In the genomic region with DNA sequence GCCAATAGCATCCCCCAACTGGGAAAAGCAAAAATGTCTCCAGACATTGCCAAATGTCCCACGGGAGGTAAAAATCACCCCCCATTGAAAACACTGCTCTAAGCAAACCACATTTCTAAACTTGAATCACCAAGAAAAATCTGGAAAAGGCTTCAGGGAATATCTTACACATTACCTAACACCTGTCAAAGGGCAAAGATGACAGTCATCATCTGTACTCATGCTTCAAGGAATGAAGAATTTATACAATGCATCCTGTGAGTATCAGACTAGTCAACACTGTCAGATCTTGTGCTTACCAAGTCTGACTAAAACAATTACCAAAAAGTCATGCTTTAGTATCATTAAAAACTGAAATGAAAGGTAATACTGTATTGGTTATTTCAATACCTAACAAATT, we compare ENCODE assay signal across 20 cellular contexts.
DNase-seq lines count a peak whose midpoint lies in the region; ATAC-seq and TF ChIP-seq lines count a peak whose summit lies in the region.
"Had no signal": no experiment of that assay in that cellular context is flagged by ENCODE, and none has a peak within 500 bp of the region (broad histone marks: within the 10 kb centered on the region; RNA-seq: fewer than 3 reads in every experiment).

No MANE protein-coding gene starts in this region.

- DNase-seq in HS-5 (ENCODE audit: low read depth) (peak; percentile 60), amniotic epithelial cell (ENCODE audit: low read depth) (peak; percentile 25), foreskin keratinocyte (peak; percentile 61 to 89), smooth muscle cell (lab: John Stamatoyannopoulos, UW; ENCODE audit: unreplicated experiment) (no peak), Peyer's patch (no peak)
- DNase-seq: activated CD4-positive, alpha-beta T cell treated with anti-CD3 and anti-CD28 coated beads for 4 hours; activated CD8-positive, alpha-beta memory T cell treated with anti-CD3 and anti-CD28 coated beads, Interleukin-2, amount 10 ng/mL, durations not matched to agents 7 days and 5 days; activated naive CD8-positive, alpha-beta T cell treated with anti-CD3 and anti-CD28 coated beads for 36 hours; CD8-positive, alpha-beta memory T cell; DMS53; naive thymus-derived CD4-positive, alpha-beta T cell; NCI-H1436; NCI-H526; SHP77; stimulated activated CD4-positive, alpha-beta T cell treated with anti-CD3 and anti-CD28 coated beads, Interleukin-2, amount 100 ng/mL, for 24 hours; stimulated activated naive CD4-positive, alpha-beta T cell; T-cell had no signal

- H3K36me3 ChIP-seq in smooth muscle cell (ENCODE audit: low read depth) (no peaks in the 10 kb centered on the region), Peyer's patch (no peaks in the 10 kb centered on the region)
- H3K36me3 ChIP-seq: thoracic aorta had no signal

- no peak overlapping the region for H2AFZ ChIP-seq in smooth muscle cell (ENCODE audit: low read depth)

- H4K20me1 ChIP-seq in smooth muscle cell (ENCODE audit: low read depth), result no peaks in the 10 kb centered on the region

- no peak for TF ChIP-seq POLR2A in Peyer's patch (IDR thresholded peaks at IDR 0.05)

- H3K4me2 ChIP-seq in smooth muscle cell, result peak overlapping the region; percentile 35

- peaks cover 4% of the 10 kb centered on the region for H3F3A ChIP-seq in smooth muscle cell (ENCODE audit: low read depth)

- H3K27ac ChIP-seq in foreskin keratinocyte (no peak overlapping the region), smooth muscle cell (ENCODE audit: low read depth) (no peak overlapping the region), Peyer's patch (no peak overlapping the region)
- H3K27ac ChIP-seq: thoracic aorta had no signal

- ATAC-seq in foreskin keratinocyte, result peak; percentile 100
- no peak for ATAC-seq in GM18907 (IDR thresholded peaks at IDR 0.05; ENCODE audit: unreplicated experiment)
- ATAC-seq in GM21737 (IDR thresholded peaks at IDR 0.05; ENCODE audit: unreplicated experiment), result no peak
- ATAC-seq: activated CD8-positive, alpha-beta memory T cell treated with anti-CD3 and anti-CD28 coated beads, Interleukin-2, amount 10 ng/mL, durations not matched to agents 7 days and 5 days; naive thymus-derived CD4-positive, alpha-beta T cell; T-cell had no signal

- TF ChIP-seq CTCF in foreskin keratinocyte (conservative IDR thresholded peaks at IDR 0.05), result no peak
- no peak for TF ChIP-seq CTCF in smooth muscle cell (IDR thresholded peaks at IDR 0.05; ENCODE audit: borderline replicate concordance, insufficient read depth, poor library complexity, severe bottlenecking)
- no peak for TF ChIP-seq CTCF in Peyer's patch (IDR thresholded peaks at IDR 0.05)

- no peak overlapping the region for H3K4me3 ChIP-seq in smooth muscle cell
- no peak overlapping the region for H3K4me3 ChIP-seq in Peyer's patch
- H3K4me3 ChIP-seq: thoracic aorta had no signal

- H3K9ac ChIP-seq in smooth muscle cell (ENCODE audit: low read depth), result no peak overlapping the region

- peaks cover 7% of the 10 kb centered on the region for H3K4me1 ChIP-seq in foreskin keratinocyte
- H3K4me1 ChIP-seq in smooth muscle cell (ENCODE audit: low read depth), result peaks cover 18% of the 10 kb centered on the region
- H3K4me1 ChIP-seq in Peyer's patch, result no peaks in the 10 kb centered on the region

- no peaks in the 10 kb centered on the region for H3K27me3 ChIP-seq in foreskin keratinocyte
- H3K27me3 ChIP-seq in smooth muscle cell (ENCODE audit: low read depth), result no peaks in the 10 kb centered on the region
- no peaks in the 10 kb centered on the region for H3K27me3 ChIP-seq in Peyer's patch

- no peaks in the 10 kb centered on the region for H3K9me3 ChIP-seq in smooth muscle cell (replicated peaks; ENCODE audit: low read depth)
- no peaks in the 10 kb centered on the region for H3K9me3 ChIP-seq in Peyer's patch
- H3K9me3 ChIP-seq: thoracic aorta had no signal

- WGBS in smooth muscle cell (ENCODE audit: low lambda C conversion rate), result 89% methylated on average over 1 of the region's 1 CpG

- H3K79me2 ChIP-seq in smooth muscle cell (ENCODE audit: low read depth), result peaks cover 13% of the 10 kb centered on the region

Comparison
In these comparisons a context has a peak if more than half of its experiments do, and no peak if none do; other contexts are left out.
1. DNase-seq: peak in HS-5 (single experiment), amniotic epithelial cell (single experiment) and foreskin keratinocyte (2 of 2); none in smooth muscle cell (single experiment) and Peyer's patch (0 of 3).